Comparison of ENCODE assay signal across 35 cellular contexts in the genomic region with DNA sequence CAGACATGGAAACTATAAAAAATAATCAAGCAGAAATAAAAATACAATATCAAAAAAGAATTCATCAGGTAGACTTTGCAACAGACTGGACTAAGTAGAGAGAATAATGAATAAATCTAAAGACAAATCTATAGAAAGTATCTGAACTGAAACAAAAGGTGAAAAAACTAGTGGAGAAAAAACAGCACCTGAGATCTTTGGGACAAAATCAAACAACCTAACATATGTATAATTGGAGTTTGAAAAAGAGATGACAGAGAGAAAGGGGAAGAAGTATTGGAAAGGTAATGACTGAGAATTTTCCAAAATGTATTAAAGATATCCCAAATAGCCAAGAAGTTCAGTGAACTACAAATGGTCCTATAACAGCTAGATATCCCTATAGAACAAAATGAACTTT.
"Had no signal": no experiment of that assay in that cellular context is flagged by ENCODE, and none has a peak within 500 bp of the region (broad histone marks: within the 10 kb centered on the region; RNA-seq: fewer than 3 reads in every experiment).

No MANE protein-coding gene starts in this region.

- H3K4me3 ChIP-seq: ascending aorta had no signal

- DNase-seq: activated B cell treated with CpG ODN at 0.5 μM for 24 hours; activated CD4-positive, alpha-beta memory T cell treated with anti-CD3 and anti-CD28 coated beads for 36 hours; activated CD4-positive, alpha-beta T cell treated with anti-CD3 and anti-CD28 coated beads for 4 hours; activated CD4-positive, alpha-beta T cell treated with anti-CD3 and anti-CD28 coated beads, Interleukin-2, amount 10 ng/mL, durations not matched to agents 24 days and 14 days; activated CD4-positive, alpha-beta T cell treated with anti-CD3 and anti-CD28 coated beads, Interleukin-2, amount 50 U/mL, for 1 hour; activated CD4-positive, alpha-beta T cell treated with anti-CD3 and anti-CD28 coated beads, Interleukin-2, amount 50 U/mL, for 4 hours; activated CD4-positive, CD25-positive, alpha-beta regulatory T cell treated with anti-CD3 and anti-CD28 coated beads, Interleukin-2, amount 50 U/mL, for 72 hours; activated CD8-positive, alpha-beta memory T cell treated with anti-CD3 and anti-CD28 coated beads, Interleukin-2, amount 50 U/mL, for 4 hours; activated CD8-positive, alpha-beta T cell treated with anti-CD3 and anti-CD28 coated beads for 36 hours; activated gamma-delta T cell; activated naive CD4-positive, alpha-beta T cell treated with anti-CD3 and anti-CD28 coated beads, Interleukin-2, amount 10 ng/mL, durations not matched to agents 7 days and 5 days; activated naive CD4-positive, alpha-beta T cell treated with Interleukin-2 at 50 U/mL for 16 hours; activated naive CD8-positive, alpha-beta T cell treated with anti-CD3 and anti-CD28 coated beads, Interleukin-2, amount 10 ng/mL, durations not matched to agents 7 days and 5 days; activated naive CD8-positive, alpha-beta T cell treated with anti-CD3 and anti-CD28 coated beads, Interleukin-2, amount 50 U/mL, for 24 hours; activated T-cell treated with anti-CD3 and anti-CD28 coated beads for 4 hours; activated T-cell treated with anti-CD3 and anti-CD28 coated beads, Interleukin-2, amount 50 U/mL, for 1 hour; activated T-cell treated with anti-CD3 and anti-CD28 coated beads, Interleukin-2, amount 50 U/mL, for 4 hours; activated T-cell treated with anti-CD3 and anti-CD28 coated beads, Interleukin-2, amount 50 U/mL, for 72 hours; amygdala; anterior cingulate cortex; central memory CD4-positive, alpha-beta T cell; T-helper 1 cell; T-helper 2 cell; T-helper 9 cell had no signal

- H3K4me1 ChIP-seq: ascending aorta had no signal

- H3K36me3 ChIP-seq: ascending aorta had no signal

- H3K4me3 Mint-ChIP-seq: activated B cell treated with CpG ODN at 0.5 μM for 24 hours; activated CD4-positive, alpha-beta memory T cell treated with anti-CD3 and anti-CD28 coated beads for 36 hours; activated CD4-positive, alpha-beta T cell treated with anti-CD3 and anti-CD28 coated beads, Interleukin-2, amount 10 ng/mL, durations not matched to agents 24 days and 14 days; activated CD8-positive, alpha-beta T cell treated with anti-CD3 and anti-CD28 coated beads for 36 hours; activated naive CD4-positive, alpha-beta T cell treated with anti-CD3 and anti-CD28 coated beads, Interleukin-2, amount 10 ng/mL, durations not matched to agents 7 days and 5 days; activated naive CD4-positive, alpha-beta T cell treated with anti-CD3 and anti-CD28 coated beads, Interleukin-2, amount 50 U/mL, for 24 hours; activated naive CD8-positive, alpha-beta T cell; activated naive CD8-positive, alpha-beta T cell treated with anti-CD3 and anti-CD28 coated beads, Interleukin-2, amount 10 ng/mL, durations not matched to agents 7 days and 5 days; activated naive CD8-positive, alpha-beta T cell treated with anti-CD3 and anti-CD28 coated beads, Interleukin-2, amount 50 U/mL, for 24 hours; activated T-cell treated with anti-CD3 and anti-CD28 coated beads, Interleukin-2, amount 50 U/mL, for 4 hours; activated T-cell treated with anti-CD3 and anti-CD28 coated beads, Interleukin-2, amount 50 U/mL, for 72 hours; activated T-helper 1 cell treated with anti-CD3 and anti-CD28 coated beads, Interleukin-12 subunit alpha, Interleukin-12 subunit beta, Interleukin-2, Interleukin-4 antibody, amounts not matched to agents 30 ng/mL and 10 ng/mL and 1 ng/mL, durations not matched to agents 14 hours and 24 hours and 36 hours; activated T-helper 17 cell treated with anti-CD3 and anti-CD28 coated beads, Interleukin-2, amount 50 U/mL, for 72 hours; brain; T-helper 1 cell treated with Interleukin-12 subunit alpha and Interleukin-12 subunit beta and Interleukin-4 antibody, amounts not matched to agents 30 μg/mL and 1 μg/mL, for 36 hours; T-helper 2 cell treated with Interferon-gamma antibody and Interleukin-4, amounts not matched to agents 5 μg/mL and 100 μg/mL, for 36 hours had no signal

- H3K27ac Mint-ChIP-seq: activated B cell treated with CpG ODN at 0.5 μM for 24 hours; activated CD4-positive, alpha-beta memory T cell treated with anti-CD3 and anti-CD28 coated beads for 36 hours; activated CD4-positive, alpha-beta T cell treated with anti-CD3 and anti-CD28 coated beads, Interleukin-2, amount 10 ng/mL, durations not matched to agents 24 days and 14 days; activated CD8-positive, alpha-beta T cell treated with anti-CD3 and anti-CD28 coated beads for 36 hours; activated naive CD4-positive, alpha-beta T cell treated with anti-CD3 and anti-CD28 coated beads, Interleukin-2, amount 10 ng/mL, durations not matched to agents 7 days and 5 days; activated naive CD4-positive, alpha-beta T cell treated with anti-CD3 and anti-CD28 coated beads, Interleukin-2, amount 50 U/mL, for 24 hours; activated naive CD8-positive, alpha-beta T cell; activated naive CD8-positive, alpha-beta T cell treated with anti-CD3 and anti-CD28 coated beads, Interleukin-2, amount 10 ng/mL, durations not matched to agents 7 days and 5 days; activated naive CD8-positive, alpha-beta T cell treated with anti-CD3 and anti-CD28 coated beads, Interleukin-2, amount 50 U/mL, for 24 hours; activated T-cell treated with anti-CD3 and anti-CD28 coated beads, Interleukin-2, amount 50 U/mL, for 72 hours; activated T-helper 1 cell treated with anti-CD3 and anti-CD28 coated beads, Interleukin-12 subunit alpha, Interleukin-12 subunit beta, Interleukin-2, Interleukin-4 antibody, amounts not matched to agents 30 ng/mL and 10 ng/mL and 1 ng/mL, durations not matched to agents 14 hours and 24 hours and 36 hours; activated T-helper 17 cell treated with anti-CD3 and anti-CD28 coated beads, Interleukin-2, amount 50 U/mL, for 72 hours; brain; T-helper 1 cell treated with Interleukin-12 subunit alpha and Interleukin-12 subunit beta and Interleukin-4 antibody, amounts not matched to agents 30 μg/mL and 1 μg/mL, for 36 hours; T-helper 2 cell treated with Interferon-gamma antibody and Interleukin-4, amounts not matched to agents 5 μg/mL and 100 μg/mL, for 36 hours had no signal

- H3K36me3 Mint-ChIP-seq: activated CD4-positive, alpha-beta memory T cell treated with anti-CD3 and anti-CD28 coated beads for 36 hours; activated naive CD4-positive, alpha-beta T cell treated with anti-CD3 and anti-CD28 coated beads, Interleukin-2, amount 10 ng/mL, durations not matched to agents 7 days and 5 days; activated naive CD4-positive, alpha-beta T cell treated with anti-CD3 and anti-CD28 coated beads, Interleukin-2, amount 50 U/mL, for 24 hours; activated naive CD8-positive, alpha-beta T cell; activated naive CD8-positive, alpha-beta T cell treated with anti-CD3 and anti-CD28 coated beads, Interleukin-2, amount 10 ng/mL, durations not matched to agents 7 days and 5 days; brain had no signal

- FAIRE-seq: bronchial epithelial cell, TTC549 had no signal

- H3K9me3 Mint-ChIP-seq: activated CD4-positive, alpha-beta memory T cell treated with anti-CD3 and anti-CD28 coated beads for 36 hours; activated naive CD4-positive, alpha-beta T cell treated with anti-CD3 and anti-CD28 coated beads, Interleukin-2, amount 10 ng/mL, durations not matched to agents 7 days and 5 days; activated naive CD8-positive, alpha-beta T cell treated with anti-CD3 and anti-CD28 coated beads, Interleukin-2, amount 10 ng/mL, durations not matched to agents 7 days and 5 days; activated T-helper 17 cell treated with anti-CD3 and anti-CD28 coated beads, Interleukin-2, amount 50 U/mL, for 72 hours; T-helper 2 cell treated with Interferon-gamma antibody and Interleukin-4, amounts not matched to agents 5 μg/mL and 100 μg/mL, for 36 hours had no signal

- ATAC-seq: activated CD8-positive, alpha-beta T cell treated with anti-CD3 and anti-CD28 coated beads for 36 hours; activated naive CD8-positive, alpha-beta T cell treated with anti-CD3 and anti-CD28 coated beads, Interleukin-2, amount 50 U/mL, for 24 hours; activated T-cell treated with anti-CD3 and anti-CD28 coated beads, Interleukin-2, amount 50 U/mL, for 4 hours; activated T-cell treated with anti-CD3 and anti-CD28 coated beads, Interleukin-2, amount 50 U/mL, for 72 hours; activated T-helper 17 cell treated with anti-CD3 and anti-CD28 coated beads, Interleukin-2, amount 50 U/mL, for 72 hours had no signal

- H3K27me3 ChIP-seq: ascending aorta had no signal

- H3K27ac ChIP-seq: ascending aorta, VCaP had no signal

- H3K4me1 Mint-ChIP-seq: activated B cell treated with CpG ODN at 0.5 μM for 24 hours; activated CD4-positive, alpha-beta T cell treated with anti-CD3 and anti-CD28 coated beads, Interleukin-2, amount 10 ng/mL, durations not matched to agents 24 days and 14 days; activated naive CD4-positive, alpha-beta T cell treated with anti-CD3 and anti-CD28 coated beads, Interleukin-2, amount 10 ng/mL, durations not matched to agents 7 days and 5 days; activated naive CD4-positive, alpha-beta T cell treated with anti-CD3 and anti-CD28 coated beads, Interleukin-2, amount 50 U/mL, for 24 hours; activated naive CD8-positive, alpha-beta T cell treated with anti-CD3 and anti-CD28 coated beads, Interleukin-2, amount 10 ng/mL, durations not matched to agents 7 days and 5 days; activated naive CD8-positive, alpha-beta T cell treated with anti-CD3 and anti-CD28 coated beads, Interleukin-2, amount 50 U/mL, for 24 hours; activated T-helper 17 cell treated with anti-CD3 and anti-CD28 coated beads, Interleukin-2, amount 50 U/mL, for 72 hours; brain had no signal

- H3K27me3 Mint-ChIP-seq: activated B cell treated with CpG ODN at 0.5 μM for 24 hours; activated CD4-positive, alpha-beta memory T cell treated with anti-CD3 and anti-CD28 coated beads for 36 hours; activated CD4-positive, alpha-beta T cell treated with anti-CD3 and anti-CD28 coated beads, Interleukin-2, amount 10 ng/mL, durations not matched to agents 24 days and 14 days; activated CD8-positive, alpha-beta T cell treated with anti-CD3 and anti-CD28 coated beads for 36 hours; activated naive CD4-positive, alpha-beta T cell treated with anti-CD3 and anti-CD28 coated beads, Interleukin-2, amount 10 ng/mL, durations not matched to agents 7 days and 5 days; activated naive CD8-positive, alpha-beta T cell; activated naive CD8-positive, alpha-beta T cell treated with anti-CD3 and anti-CD28 coated beads, Interleukin-2, amount 10 ng/mL, durations not matched to agents 7 days and 5 days; activated naive CD8-positive, alpha-beta T cell treated with anti-CD3 and anti-CD28 coated beads, Interleukin-2, amount 50 U/mL, for 24 hours; activated T-helper 17 cell treated with anti-CD3 and anti-CD28 coated beads, Interleukin-2, amount 50 U/mL, for 72 hours had no signal
